ENCODE assay signal across 15 cellular contexts in the genomic region with DNA sequence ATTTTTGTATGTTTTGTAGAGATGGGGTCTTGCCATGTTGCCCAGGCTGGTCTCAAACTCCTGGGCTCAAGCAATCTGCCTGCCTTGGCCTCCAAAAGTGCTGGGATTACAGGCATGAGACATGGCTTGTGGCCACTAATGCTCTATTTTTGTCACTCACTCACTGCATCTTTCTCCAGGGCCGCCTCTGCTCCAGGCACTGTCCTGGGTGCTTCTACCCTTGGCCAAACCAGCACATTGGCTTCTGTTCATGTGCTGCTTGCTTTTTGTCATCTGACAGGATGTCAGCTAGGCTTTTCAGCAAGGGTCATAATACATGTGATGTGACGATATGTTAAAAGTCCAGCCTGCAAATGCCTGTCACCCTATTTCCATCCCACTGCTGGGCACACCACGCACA.
"Had no signal": no experiment of that assay in that cellular context is flagged by ENCODE, and none has a peak within 500 bp of the region (broad histone marks: within the 10 kb centered on the region; RNA-seq: fewer than 3 reads in every experiment).

No MANE protein-coding gene starts in this region.

- ATAC-seq: mucosa of descending colon; naive thymus-derived CD8-positive, alpha-beta T cell; T-cell had no signal

- H3K27ac Mint-ChIP-seq: stimulated activated naive CD8-positive, alpha-beta T cell treated with anti-CD3 and anti-CD28 coated beads, Interleukin-15, Interleukin-2, amounts not matched to agents 100 ng/mL and 50 ng/mL, for 24 hours; T-cell had no signal

- DNase-seq: activated CD4-positive, alpha-beta T cell treated with anti-CD3 and anti-CD28 coated beads, Interleukin-2, amount 50 U/mL, for 1 hour; activated effector memory CD4-positive, alpha-beta T cell treated with anti-CD3 and anti-CD28 coated beads, Interleukin-2, amount 50 U/mL, for 16 hours; activated T-cell treated with anti-CD3 and anti-CD28 coated beads, Interleukin-2, amount 50 U/mL, for 1 hour; dermis blood vessel endothelial cell; erythroblast; mammary epithelial cell; mucosa of descending colon; naive thymus-derived CD8-positive, alpha-beta T cell; stimulated activated CD4-positive, alpha-beta T cell treated with anti-CD3 and anti-CD28 coated beads, Interleukin-12 subunit alpha, Interleukin-12 subunit beta, amount 100 ng/mL, for 4 hours; stimulated activated CD4-positive, alpha-beta T cell treated with anti-CD3 and anti-CD28 coated beads, Interleukin-2, amount 100 ng/mL, for 48 hours; T-cell; testis had no signal

- H3K9me3 ChIP-seq: mucosa of descending colon, testis had no signal

- H3K4me3 Mint-ChIP-seq: central memory CD8-positive, alpha-beta T cell had no signal

- H3K27me3 Mint-ChIP-seq: central memory CD8-positive, alpha-beta T cell; naive thymus-derived CD8-positive, alpha-beta T cell; stimulated activated naive CD8-positive, alpha-beta T cell treated with anti-CD3 and anti-CD28 coated beads, Interleukin-15, Interleukin-2, amounts not matched to agents 100 ng/mL and 50 ng/mL, for 24 hours; T-cell had no signal

- H3K27ac ChIP-seq: SK-N-MC, testis had no signal

- H3K4me3 ChIP-seq: mucosa of descending colon, SK-N-MC, testis had no signal

- H3K27me3 ChIP-seq: testis had no signal

- H3K9me3 Mint-ChIP-seq: central memory CD8-positive, alpha-beta T cell; naive thymus-derived CD8-positive, alpha-beta T cell; stimulated activated naive CD8-positive, alpha-beta T cell treated with anti-CD3 and anti-CD28 coated beads, Interleukin-15, Interleukin-2, amounts not matched to agents 100 ng/mL and 50 ng/mL, for 24 hours; T-cell had no signal
